ENCODE assay signal across 8 cellular contexts in genomic region chr9:83937861-83938455, GRCh38. TPM values are rescaled to one million over a fixed set of nuclear protein-coding genes. Genes with fewer than 3 reads are reported as not detected.
DNase-seq lines count a peak whose midpoint lies in the region; ATAC-seq, FAIRE-seq and TF ChIP-seq lines count a peak whose summit lies in the region.

No MANE protein-coding gene starts in this region.

- in situ Hi-C loops in transverse colon (cut with MboI; ENCODE audit: low pct_ligation_motif_present in 1 of 4, low pct_unique_long_range_greater_than_20kb in 1 of 4, low sequenced_read_pairs in 3 of 4): loop anchor here (5.0 to 25.0 kb wide), 6 partner anchors 224 to 377 kb away; no protein-coding TSS in a partner anchor

- peak; percentile 46 for FAIRE-seq in RCC 7860 (lab: Jason Lieb, UNC)

- no peaks in the 10 kb centered on the region for H3K9me3 ChIP-seq in transverse colon

- no peak overlapping the region for H3K27ac ChIP-seq in transverse colon

- peak; percentile 62 to 76 (median 70) for TF ChIP-seq CTCF in transverse colon (IDR thresholded peaks at IDR 0.05)

- H3K27me3 ChIP-seq in transverse colon: no peaks in the 10 kb centered on the region

- H3K36me3 ChIP-seq in transverse colon: peaks cover 0 to 4% (median 0%) of the 10 kb centered on the region in 4 donors

- 35 to 44% methylated on average over 1 of the region's 1 CpG for WGBS in transverse colon (ENCODE audit: low coverage in 1 of 2), 2 donors

- TF ChIP-seq EP300 in transverse colon (IDR thresholded peaks at IDR 0.05; ENCODE audit: low read depth): no peak

- ATAC-seq in GM18870 (IDR thresholded peaks at IDR 0.05; ENCODE audit: unreplicated experiment) (peak; percentile 54), left colon (peak; percentile 70), GM18868 (IDR thresholded peaks at IDR 0.05; ENCODE audit: unreplicated experiment) (no peak)

- TF ChIP-seq POLR2A in transverse colon (IDR thresholded peaks at IDR 0.05): no peak

- intact Hi-C loops in left colon (cut with DNase I, micrococcal nuclease): loop anchor here in 1 of 2 donors (5.0 kb wide), 2 partner anchors 324 to 379 kb away; no protein-coding TSS in a partner anchor
- intact Hi-C loops in transverse colon (cut with DNase I; ENCODE audit: low total_unique reads): loop anchor here (5.0 kb wide), 2 partner anchors 234 to 324 kb away; no protein-coding TSS in a partner anchor

- DNase-seq in D341Med (ENCODE audit: low spot score): peak; percentile 61
- peak; percentile 54 for DNase-seq in HuH-7 (ENCODE audit: low spot score)
- DNase-seq in RCC 7860 (ENCODE audit: low spot score): peak; percentile 63
- peak; percentile 82 for DNase-seq in cerebellar cortex (ENCODE audit: low spot score)
- no peak for DNase-seq in left colon
- DNase-seq in transverse colon: no peak

- H3K4me3 ChIP-seq in transverse colon: no peak overlapping the region

- H3K4me1 ChIP-seq in transverse colon: peaks cover 0 to 5% (median 4%) of the 10 kb centered on the region in 4 donors

RNA-seq across cellular contexts. Expression of gene KIF27, which starts 16.7 kb away (rescaled TPM):
- total RNA-seq in left colon: 1 to 10 TPM; 3.2 to 3.3 TPM
- total RNA-seq in transverse colon: 1 to 10 TPM in 3 of 4 donors, under 1 TPM in 1; 0.75 to 5.2 (median 3.6) TPM

RNA-seq across cellular contexts. Expression of gene HNRNPK, which starts 42.1 kb away (rescaled TPM):
- total RNA-seq in left colon (100 to 1,000 TPM; 376 to 418 TPM), transverse colon (100 to 1,000 TPM; 132 to 406 (median 278) TPM)

RNA-seq across cellular contexts. Expression of gene RMI1, which starts 42.6 kb away (rescaled TPM):
- total RNA-seq in left colon (10 to 100 TPM in 1 of 2 donors, 1 to 10 TPM in 1; 9.4 to 13.1 TPM), transverse colon (10 to 100 TPM in 2 of 4 donors, 1 to 10 TPM in 2; 1.8 to 13.1 (median 9.1) TPM)

Comparison
In these comparisons a context has a peak if more than half of its experiments do, and no peak if none do; other contexts are left out.
1. DNase-seq: peak in D341Med (single experiment), HuH-7 (single experiment), RCC 7860 (single experiment) and cerebellar cortex (single experiment); none in left colon (0 of 2) and transverse colon (single experiment).